In genomic region chr1:109802136-109802900, GRCh38 we compare ENCODE assay signal across 10 cellular contexts. TPM values are rescaled to one million over a fixed set of nuclear protein-coding genes. Genes with fewer than 3 reads are reported as not detected.
DNase-seq lines count a peak whose midpoint lies in the region; ATAC-seq and TF ChIP-seq lines count a peak whose summit lies in the region.
"Had no signal": no experiment of that assay in that cellular context is flagged by ENCODE, and none has a peak within 500 bp of the region (broad histone marks: within the 10 kb centered on the region; RNA-seq: fewer than 3 reads in every experiment).

No MANE protein-coding gene starts in this region.

- H3K4me1 ChIP-seq in Peyer's patch (peaks cover 0 to 26% (median 0%) of the 10 kb centered on the region in 4 donors), gastroesophageal sphincter (peaks cover 0 to 32% (median 15%) of the 10 kb centered on the region in 3 donors), tibial nerve (peaks cover 0 to 50% (median 19%) of the 10 kb centered on the region in 4 donors)

- TF ChIP-seq POLR2A in Peyer's patch (IDR thresholded peaks at IDR 0.05) = no peak
- no peak for TF ChIP-seq POLR2A in gastroesophageal sphincter (IDR thresholded peaks at IDR 0.05)
- no peak for TF ChIP-seq POLR2A in tibial nerve (IDR thresholded peaks at IDR 0.05)

- H3K27ac Mint-ChIP-seq in activated T-cell treated with anti-CD3 and anti-CD28 coated beads, Interleukin-2, amount 50 U/mL, for 24 hours = peak overlapping the region; percentile 97

- TF ChIP-seq CTCF in Peyer's patch (IDR thresholded peaks at IDR 0.05) (no peak), gastroesophageal sphincter (IDR thresholded peaks at IDR 0.05) (no peak), tibial nerve (IDR thresholded peaks at IDR 0.05) (no peak)

- H3K36me3 ChIP-seq in Peyer's patch = no peaks in the 10 kb centered on the region
- no peaks in the 10 kb centered on the region for H3K36me3 ChIP-seq in gastroesophageal sphincter
- no peaks in the 10 kb centered on the region for H3K36me3 ChIP-seq in tibial nerve

- peaks cover 74% of the 10 kb centered on the region for H3K4me1 Mint-ChIP-seq in activated T-cell treated with anti-CD3 and anti-CD28 coated beads, Interleukin-2, amount 50 U/mL, for 24 hours (ENCODE audit: low read depth)

- H3K9me3 Mint-ChIP-seq in activated T-cell treated with anti-CD3 and anti-CD28 coated beads, Interleukin-2, amount 50 U/mL, for 24 hours = no peaks in the 10 kb centered on the region

- H3K4me3 Mint-ChIP-seq in activated T-cell treated with anti-CD3 and anti-CD28 coated beads, Interleukin-2, amount 50 U/mL, for 24 hours = peak overlapping the region; percentile 67

- H3K4me3 ChIP-seq in Peyer's patch = no peak overlapping the region
- no peak overlapping the region for H3K4me3 ChIP-seq in gastroesophageal sphincter
- H3K4me3 ChIP-seq in tibial nerve = no peak overlapping the region

- H3K27ac ChIP-seq in Peyer's patch (peak overlapping the region; percentile 25 to 69 (median 59)), gastroesophageal sphincter (peak overlapping the region in 3 of 4 donors; percentile 59 to 61 (median 60)), tibial nerve (peak overlapping the region in 2 of 4 donors; percentile 40 to 75)

- H3K9me3 ChIP-seq in Peyer's patch = no peaks in the 10 kb centered on the region
- H3K9me3 ChIP-seq in gastroesophageal sphincter = no peaks in the 10 kb centered on the region
- H3K9me3 ChIP-seq in tibial nerve = no peaks in the 10 kb centered on the region

- no peak for ATAC-seq in gastroesophageal sphincter
- no peak for ATAC-seq in HG03196 (IDR thresholded peaks at IDR 0.05; ENCODE audit: unreplicated experiment)
- ATAC-seq in GM19351 (IDR thresholded peaks at IDR 0.05; ENCODE audit: unreplicated experiment) = no peak

- no peaks in the 10 kb centered on the region for H3K36me3 Mint-ChIP-seq in activated T-cell treated with anti-CD3 and anti-CD28 coated beads, Interleukin-2, amount 50 U/mL, for 24 hours (ENCODE audit: low read depth)

- no peaks in the 10 kb centered on the region for H3K27me3 ChIP-seq in Peyer's patch
- no peaks in the 10 kb centered on the region for H3K27me3 ChIP-seq in gastroesophageal sphincter
- no peaks in the 10 kb centered on the region for H3K27me3 ChIP-seq in tibial nerve

- peak in 1 of 3 donors; percentile 49 for DNase-seq in Peyer's patch
- peak; percentile 69 for DNase-seq in activated T-cell treated with anti-CD3 and anti-CD28 coated beads, Interleukin-2, amount 50 U/mL, for 24 hours
- peak; percentile 16 for DNase-seq in stimulated activated CD8-positive, alpha-beta memory T cell treated with anti-CD3 and anti-CD28 coated beads, Interleukin-12 subunit alpha, Interleukin-12 subunit beta, amount 100 ng/mL, for 1 hour (ENCODE audit: low read depth)
- DNase-seq in T1000 (lab: John Stamatoyannopoulos, UW) = no peak
- DNase-seq in tibial nerve (ENCODE audit: low spot score in 2 of 2) = no peak

- WGBS in gastroesophageal sphincter (ENCODE audit: low coverage in 1 of 2), 2 donors = 90% methylated on average over 3 to 7 of the region's 17 CpGs
- WGBS in tibial nerve, 2 donors = 74 to 80% methylated on average over 17 of the region's 17 CpGs

- TF ChIP-seq EP300 in gastroesophageal sphincter (IDR thresholded peaks at IDR 0.05) (no peak), tibial nerve (IDR thresholded peaks at IDR 0.05) (no peak)

- no peaks in the 10 kb centered on the region for H3K27me3 Mint-ChIP-seq in activated T-cell treated with anti-CD3 and anti-CD28 coated beads, Interleukin-2, amount 50 U/mL, for 24 hours

RNA-seq across cellular contexts. Expression of gene EPS8L3, which starts 38.6 kb away (rescaled TPM):
- total RNA-seq in Peyer's patch (100 to 1,000 TPM; 263 to 745 (median 649) TPM), gastroesophageal sphincter (under 1 TPM in 1 of 4 donors, not detected in 3; 0.12 TPM), tibial nerve (not detected)
- total RNA-seq: bronchial epithelial cell, skeletal muscle tissue had no signal

Comparison
In these comparisons a context has a peak if more than half of its experiments do, and no peak if none do; other contexts are left out.
1. DNase-seq: peak in activated T-cell treated with anti-CD3 and anti-CD28 coated beads, Interleukin-2, amount 50 U/mL, for 24 hours (single experiment) and stimulated activated CD8-positive, alpha-beta memory T cell treated with anti-CD3 and anti-CD28 coated beads, Interleukin-12 subunit alpha, Interleukin-12 subunit beta, amount 100 ng/mL, for 1 hour (single experiment); none in T1000 (single experiment) and tibial nerve (0 of 2).
2. RNA of gene EPS8L3, which starts 38.6 kb away (total RNA-seq): 263 to 745 TPM in Peyer's patch; 0.12 TPM in gastroesophageal sphincter and not detected in tibial nerve; every median in the first group is over 100 times any median in the second.